In genomic region chr11:43238341-43238740, GRCh38 we compare ENCODE assay signal across 6 cellular contexts.
"Had no signal": no experiment of that assay in that cellular context is flagged by ENCODE, and none has a peak within 500 bp of the region (broad histone marks: within the 10 kb centered on the region; RNA-seq: fewer than 3 reads in every experiment).

No MANE protein-coding gene starts in this region.

- FAIRE-seq: HTR-8/SVneo had no signal

- DNase-seq: IMR-90, KBM-7, KG1 had no signal

- H3K27ac ChIP-seq: HL-60, KMS-11 had no signal

- H3K9ac ChIP-seq: KMS-11 had no signal

- H3K4me2 ChIP-seq: KMS-11 had no signal
